In genomic region chr14:79161576-79161975, GRCh38 we compare ENCODE assay signal across 16 cellular contexts.
A peak's percentile ranks its signal among the peaks of the same experiment; 100 is the strongest.
DNase-seq lines count a peak whose midpoint lies in the region; ATAC-seq, FAIRE-seq and TF ChIP-seq lines count a peak whose summit lies in the region.
"Had no signal": no experiment of that assay in that cellular context is flagged by ENCODE, and none has a peak within 500 bp of the region (broad histone marks: within the 10 kb centered on the region; RNA-seq: fewer than 3 reads in every experiment).

No MANE protein-coding gene starts in this region.

- TF ChIP-seq CTCF in A673 (conservative IDR thresholded peaks at IDR 0.05; ENCODE audit: low read depth, low read length) (no peak), GM12878 (IDR thresholded peaks at IDR 0.05 in 2 of 3, conservative IDR thresholded peaks at IDR 0.05 in 1 of 3; ENCODE audit: control insufficient read depth in 2 of 3, extremely low read depth in 1 of 3, insufficient read depth in 1 of 3, low read depth in 3 of 3, low read length in 3 of 3) (no peak), psoas muscle (IDR thresholded peaks at IDR 0.05) (no peak)

- TF ChIP-seq RAD21 in GM12878 (IDR thresholded peaks at IDR 0.05; ENCODE audit: insufficient read depth, low read depth, low read length), result no peak

- CTCF ChIA-PET in A673 (lab: Charles Lee) (no interaction called here), GM12878 (lab: Yijun Ruan, JAX) (no interaction called here)

- 43% methylated on average over 7 of the region's 7 CpGs for WGBS in GM12878 (ENCODE audit: insufficient coverage, insufficient replicate concordance, low lambda C conversion rate, missing lambda C conversion rate)
- WGBS in psoas muscle, 3 donors, result 20 to 26% (median 23%) methylated on average over 7 of the region's 7 CpGs

- no peak overlapping the region for H3K9ac ChIP-seq in GM12878 (ENCODE audit: control insufficient read depth, insufficient read depth, low read length)

- no peaks in the 10 kb centered on the region for H3K36me3 ChIP-seq in A673 (ENCODE audit: insufficient read depth, low read length, poor library complexity, severe bottlenecking)
- no peaks in the 10 kb centered on the region for H3K36me3 ChIP-seq in GM12878 (ENCODE audit: control insufficient read depth in 2 of 2, insufficient read depth in 2 of 2, low read length in 1 of 2)
- H3K36me3 ChIP-seq in psoas muscle (ENCODE audit: insufficient read depth in 1 of 2, low read depth in 1 of 2), result no peaks in the 10 kb centered on the region
- H3K36me3 ChIP-seq: spleen had no signal

- H3K27me3 ChIP-seq in A673 (replicated peaks; ENCODE audit: insufficient read depth, low read depth, low read length, poor library complexity) (peaks cover 9% of the 10 kb centered on the region), GM12878 (replicated peaks in 1 of 2; ENCODE audit: control insufficient read depth in 2 of 2, insufficient read depth in 2 of 2, low read length in 1 of 2) (no peaks in the 10 kb centered on the region), psoas muscle (ENCODE audit: insufficient read depth in 3 of 3, low read length in 2 of 3) (peaks cover 0 to 3% (median 0%) of the 10 kb centered on the region in 3 donors)
- H3K27me3 ChIP-seq: spleen had no signal

- FAIRE-seq in GM12878 (lab: Jason Lieb, UNC), result no peak
- FAIRE-seq: GM19239 had no signal

- no peak for TF ChIP-seq POLR2A in GM12878 (IDR thresholded peaks at IDR 0.05; ENCODE audit: low read depth, low read length)

- no peaks in the 10 kb centered on the region for H3K79me2 ChIP-seq in GM12878 (ENCODE audit: control insufficient read depth, insufficient read depth, low read length)

- SMC1A ChIA-PET in GM12878 (lab: Charles Lee; ENCODE audit: uncharacterized antibody, unreplicated experiment), result no interaction called here

- BruUV-seq in A673 (replicated peaks; lab: Mats Ljungman, UMichigan) (no TSS peak), GM12878 (replicated peaks; lab: Mats Ljungman, UMichigan) (no TSS peak)

- DNase-seq in A673 (ENCODE audit: low spot score) (peak; percentile 49), HT1080 (ENCODE audit: low read depth) (peak; percentile 32), GM12878 (ENCODE audit: low read depth, low spot score) (no peak), islet precursor cell (peak; percentile 79), NCI-H2227 treated with DMSO at 0.1 percent for 48 hours (lab: John Stamatoyannopoulos, UW) (no peak), psoas muscle (no peak)
- DNase-seq: activated T-cell treated with anti-CD3 and anti-CD28 coated beads, Interleukin-2, amount 50 U/mL, for 4 hours; naive B cell; NCI-H1436; spleen; T1000 had no signal

- intact Hi-C loops in A673 (cut with micrococcal nuclease; ENCODE audit: unreplicated experiment), result no loop called here
- intact Hi-C loops in GM12878 (cut with micrococcal nuclease; ENCODE audit: unreplicated experiment), result no loop called here
- intact Hi-C loops in psoas muscle (cut with DNase I), result loop anchor here in 1 of 2 donors (5.0 kb wide), 1 partner anchor 581 kb away; no protein-coding TSS in a partner anchor

- H3K4me3 ChIP-seq in A673 (ENCODE audit: low read depth, low read length, poor library complexity, severe bottlenecking) (no peak overlapping the region), GM12878 (no peak overlapping the region), psoas muscle (no peak overlapping the region)
- H3K4me3 ChIP-seq: spleen had no signal

- no peak overlapping the region for H3K4me2 ChIP-seq in GM12878 (ENCODE audit: control insufficient read depth, insufficient read depth)

- no peaks in the 10 kb centered on the region for H4K20me1 ChIP-seq in GM12878 (ENCODE audit: control insufficient read depth, insufficient read depth)

- no peaks in the 10 kb centered on the region for H3K4me1 ChIP-seq in A673 (ENCODE audit: insufficient read depth, low read length, poor library complexity, severe bottlenecking)
- no peaks in the 10 kb centered on the region for H3K4me1 ChIP-seq in GM12878 (ENCODE audit: control insufficient read depth, insufficient read depth, low read length)
- H3K4me1 ChIP-seq in psoas muscle, result no peaks in the 10 kb centered on the region
- H3K4me1 ChIP-seq: spleen had no signal

- POLR2A ChIA-PET in A673 (lab: Charles Lee; ENCODE audit: low non-redundant PET) (no interaction called here), GM12878 (lab: Charles Lee) (no interaction called here)

- RAD21 ChIA-PET in GM12878 (lab: Charles Lee; ENCODE audit: unreplicated experiment), result no interaction called here

- H3K27ac ChIP-seq in A673 (ENCODE audit: low read depth, low read length, poor library complexity, severe bottlenecking) (no peak overlapping the region), GM12878 (ENCODE audit: control insufficient read depth, insufficient read depth) (no peak overlapping the region), psoas muscle (no peak overlapping the region)
- H3K27ac ChIP-seq: HL-60, spleen had no signal

- H3K9me3 ChIP-seq in A673 (ENCODE audit: low read depth, low read length, poor library complexity, severe bottlenecking), result no peaks in the 10 kb centered on the region
- H3K9me3 ChIP-seq in GM12878 (replicated peaks; ENCODE audit: control insufficient read depth, insufficient read depth, low read length), result no peaks in the 10 kb centered on the region; the same call in 2 of the 3 replicates
- H3K9me3 ChIP-seq in psoas muscle, result no peaks in the 10 kb centered on the region

- ATAC-seq in GM12878, result no peak
- ATAC-seq in HG03439 (IDR thresholded peaks at IDR 0.05; ENCODE audit: unreplicated experiment), result no peak
- no peak for ATAC-seq in psoas muscle
- ATAC-seq in GM18867 (IDR thresholded peaks at IDR 0.05; ENCODE audit: unreplicated experiment), result no peak
- ATAC-seq: activated T-cell treated with anti-CD3 and anti-CD28 coated beads, Interleukin-2, amount 50 U/mL, for 4 hours; HCT116 had no signal

- in situ Hi-C loops in GM12878 (cut with MboI), result no loop called here

- no peak overlapping the region for H2AFZ ChIP-seq in GM12878 (ENCODE audit: control insufficient read depth, low read depth, low read length)

- TF ChIP-seq EP300 in GM12878 (IDR thresholded peaks at IDR 0.05; ENCODE audit: borderline replicate concordance in 1 of 2, control insufficient read depth in 1 of 2, low read depth in 2 of 2, low read length in 2 of 2), result no peak

TF ChIP-seq in GM12878, 131 proteins besides CTCF, POLR2A, EP300 and RAD21:
- no peak for TF ChIP-seq SRF (IDR thresholded peaks at IDR 0.05; ENCODE audit: low read depth in 2 of 2, low read length in 2 of 2)
- peak; percentile 75 for TF ChIP-seq REST (IDR thresholded peaks at IDR 0.05; ENCODE audit: low read depth, low read length)

Comparison
In these comparisons a context has a peak if more than half of its experiments do, and no peak if none do; other contexts are left out.
1. DNase-seq: peak in A673 (single experiment), HT1080 (single experiment) and islet precursor cell (single experiment); none in GM12878 (single experiment), NCI-H2227 treated with DMSO at 0.1 percent for 48 hours (single experiment) and psoas muscle (0 of 2).